ENCODE assay signal across 18 cellular contexts in the genomic region with DNA sequence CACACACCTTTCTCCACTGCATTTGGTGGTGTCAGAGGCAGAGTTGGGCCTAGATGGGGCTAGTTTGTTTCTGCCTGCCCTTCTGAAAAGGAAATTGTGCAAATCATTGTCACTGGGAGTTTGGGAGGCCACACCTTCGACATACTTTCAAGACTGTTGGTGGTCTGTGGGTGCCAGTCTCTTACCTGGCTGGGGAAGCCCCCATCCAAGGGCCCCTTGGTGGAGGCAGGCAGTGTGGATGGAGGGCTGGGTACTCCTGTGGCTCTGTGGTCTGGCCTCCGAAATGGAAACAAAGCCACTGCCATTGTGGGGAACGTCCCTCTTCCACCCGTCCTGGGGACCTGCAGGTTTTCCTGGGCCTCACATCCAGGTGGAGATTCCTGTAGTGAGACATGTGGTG. TPM values are rescaled to one million over a fixed set of nuclear protein-coding genes. Genes with fewer than 3 reads are reported as not detected.
DNase-seq lines count a peak whose midpoint lies in the region; ATAC-seq, FAIRE-seq and TF ChIP-seq lines count a peak whose summit lies in the region.
"Had no signal": no experiment of that assay in that cellular context is flagged by ENCODE, and none has a peak within 500 bp of the region (broad histone marks: within the 10 kb centered on the region; RNA-seq: fewer than 3 reads in every experiment).

No MANE protein-coding gene starts in this region.

- no peak for TF ChIP-seq CTCF in A549 (IDR thresholded peaks at IDR 0.05)
- TF ChIP-seq CTCF in osteoblast (IDR thresholded peaks at IDR 0.05; ENCODE audit: extremely low read depth, low read depth, low read length): no peak
- TF ChIP-seq CTCF in GM20000 (IDR thresholded peaks at IDR 0.05; ENCODE audit: extremely low read depth, missing control alignments): no peak

- no peak for TF ChIP-seq EP300 in A549 (IDR thresholded peaks at IDR 0.05)

- no peak overlapping the region for H2AFZ ChIP-seq in osteoblast (ENCODE audit: low read length)
- H2AFZ ChIP-seq: GM23248, neural progenitor cell had no signal

- H3K27me3 ChIP-seq in HUES64 (ENCODE audit: insufficient read depth, low read length) (no peaks in the 10 kb centered on the region), osteoblast (ENCODE audit: insufficient read depth, low read length) (no peaks in the 10 kb centered on the region)
- H3K27me3 ChIP-seq: BLaER1 treated with 17β-estradiol and CSF1 and Interleukin-3, amounts not matched to agents 10 nM and 100 nM; neural progenitor cell had no signal

- 97% methylated on average over 4 of the region's 4 CpGs for WGBS in A549 (ENCODE audit: missing lambda C conversion rate)
- WGBS in HUES64: 95% methylated on average over 4 of the region's 4 CpGs

- no peak for TF ChIP-seq RAD21 in A549 (conservative IDR thresholded peaks at IDR 0.05 in 1 of 2, IDR thresholded peaks at IDR 0.05 in 1 of 2)

- H3K36me3 ChIP-seq in HUES64 (ENCODE audit: insufficient read depth, low read length) (peaks cover 50% of the 10 kb centered on the region), osteoblast (ENCODE audit: insufficient read depth, low read length) (peaks cover 42% of the 10 kb centered on the region)
- H3K36me3 ChIP-seq: neural progenitor cell had no signal

- H3K4me2 ChIP-seq in A549: no peak overlapping the region
- no peak overlapping the region for H3K4me2 ChIP-seq in osteoblast (ENCODE audit: insufficient read depth, low read length)
- H3K4me2 ChIP-seq: neural progenitor cell had no signal

- ATAC-seq in A549: no peak
- ATAC-seq: activated CD4-positive, CD25-positive, alpha-beta regulatory T cell treated with anti-CD3 and anti-CD28 coated beads, Interleukin-2, amount 50 U/mL, for 24 hours; esophagus mucosa; sciatic nerve had no signal

- DNase-seq in A549 (ENCODE audit: low read depth in 1 of 2, low spot score in 1 of 2) (no peak), osteoblast (ENCODE audit: insufficient read length, low spot score, missing footprints) (peak; percentile 30), GM20000 (ENCODE audit: low spot score) (no peak), RPMI8226 (no peak), middle frontal gyrus (ENCODE audit: extremely low spot score, low spot score) (no peak)
- no peak for DNase-seq in activated effector memory CD4-positive, alpha-beta T cell treated with anti-CD3 and anti-CD28 coated beads, Interleukin-2, amount 50 U/mL, for 16 hours
- DNase-seq: cortex of kidney; DMS79 treated with DMSO at 0.1 percent for 48 hours; GM23248; NCI-H2107; stimulated activated CD4-positive, alpha-beta T cell treated with anti-CD3 and anti-CD28 coated beads, Interleukin-4, amount 100 ng/mL, for 24 hours had no signal

- H3K4me1 ChIP-seq in A549 (peaks cover 47% of the 10 kb centered on the region), HUES64 (ENCODE audit: insufficient read depth, low read length) (peaks cover 29% of the 10 kb centered on the region), osteoblast (ENCODE audit: insufficient read depth, low read length) (peaks cover 30% of the 10 kb centered on the region)

- FAIRE-seq in A549 (lab: Jason Lieb, UNC): no peak

- peaks cover 6% of the 10 kb centered on the region for H4K20me1 ChIP-seq in osteoblast (ENCODE audit: insufficient read depth, low read length)

- CTCF ChIA-PET in A549 (lab: Yijun Ruan, JAX): interaction anchor here (1.4 to 3.2 kb wide), 5 partner anchors 14 to 46 kb away, joined by 5 to 21 read pairs (median 6); a partner anchor contains a TSS

- H3K27ac ChIP-seq in A549 (peak overlapping the region; percentile 91 to 97; a peak in 4 of 6 replicates), HUES64 (ENCODE audit: low read depth, low read length) (peak overlapping the region; percentile 31; the same call in 1 of the 2 replicates), cingulate gyrus (ENCODE audit: low read depth, low read length) (peak overlapping the region; percentile 84), osteoblast (ENCODE audit: low read depth, low read length) (no peak overlapping the region)
- H3K27ac ChIP-seq: GM23248, neural progenitor cell had no signal

- POLR2A ChIA-PET in A549 (lab: Yijun Ruan, JAX): no interaction called here

- no peak for TF ChIP-seq POLR2A in A549 (IDR thresholded peaks at IDR 0.05; ENCODE audit: low read length)

- H3K4me3 ChIP-seq in A549 (no peak overlapping the region), HUES64 (ENCODE audit: low read length) (no peak overlapping the region), osteoblast (ENCODE audit: insufficient read depth, low read length) (no peak overlapping the region)
- H3K4me3 ChIP-seq: BLaER1 treated with 17β-estradiol and CSF1 and Interleukin-3, amounts not matched to agents 10 nM and 100 nM; GM23248; neural progenitor cell had no signal

- peaks cover 76% of the 10 kb centered on the region for H3K79me2 ChIP-seq in osteoblast (ENCODE audit: insufficient read depth, low read length)

- H3K9me3 ChIP-seq in A549 (no peaks in the 10 kb centered on the region), HUES64 (ENCODE audit: insufficient read depth, low read depth, low read length) (no peaks in the 10 kb centered on the region), osteoblast (ENCODE audit: low read depth, low read length) (no peaks in the 10 kb centered on the region)
- H3K9me3 ChIP-seq: BLaER1 treated with 17β-estradiol and CSF1 and Interleukin-3, amounts not matched to agents 10 nM and 100 nM had no signal

- H3K9ac ChIP-seq in HUES64 (ENCODE audit: low read depth, low read length): no peak overlapping the region; the same call in 1 of the 2 replicates
- H3K9ac ChIP-seq: GM23248, neural progenitor cell had no signal

TF ChIP-seq in A549, 52 proteins besides CTCF, POLR2A, EP300 and RAD21:
- TF ChIP-seq BHLHE40 (IDR thresholded peaks at IDR 0.05; ENCODE audit: low read depth, low read length): no peak
- TF ChIP-seq TP53 (CRISPR knock-in tag; IDR thresholded peaks at IDR 0.05): no peak

RNA-seq across cellular contexts. Expression of a gene that starts 10.9 kb away (rescaled TPM):
- polyA plus RNA-seq in A549 (2011; rRNA removed) (0.12 TPM in 1 of 2 replicates, not detected in the other), A549 (2017; fragmentation: RNase III; extraction: RNeasy Plus Mini Kit Qiagen cat#74134 plus additional on column Dnase treatment) (0.12 TPM in 1 of 3 replicates, not detected in the others)
- polyA plus RNA-seq in A549 (2012; cell fraction: cytosol; rRNA removed): 0.05 and 0.06 TPM in 2 replicates
- polyA plus RNA-seq in A549 (2012; cell fraction: nucleus; rRNA removed): 0.28 TPM in 1 of 2 replicates, not detected in the other
- polyA minus RNA-seq in A549 (2011; rRNA and poly(A)+ RNA removed): not detected in 2 replicates
- 7.6 TPM for polyA plus RNA-seq in HUES64 (2013, experiment 1 of 2)
- polyA plus RNA-seq in HUES64 (2013, experiment 2 of 2): 9.9 TPM
- 7.6 and 8.0 TPM in 2 replicates for total RNA-seq in osteoblast

RNA-seq across cellular contexts. Expression of a gene that starts 27.9 kb away (rescaled TPM):
- polyA plus RNA-seq in A549 (2011; rRNA removed): 25.9 and 29.2 TPM in 2 replicates
- polyA plus RNA-seq in A549 (2012; cell fraction: cytosol; rRNA removed): 45.0 and 55.2 TPM in 2 replicates
- 44.2 and 52.1 TPM in 2 replicates for polyA plus RNA-seq in A549 (2012; cell fraction: nucleus; rRNA removed)
- 22.6 to 23.1 TPM (median 22.9 TPM) in 3 replicates for polyA plus RNA-seq in A549 (2017; fragmentation: RNase III; extraction: RNeasy Plus Mini Kit Qiagen cat#74134 plus additional on column Dnase treatment)
- polyA minus RNA-seq in A549 (2011; rRNA and poly(A)+ RNA removed): 45.9 and 47.6 TPM in 2 replicates
- 64.0 TPM for polyA plus RNA-seq in HUES64 (2013, experiment 1 of 2)
- polyA plus RNA-seq in HUES64 (2013, experiment 2 of 2): 55.8 TPM
- 38.0 and 39.8 TPM in 2 replicates for total RNA-seq in osteoblast

RNA-seq across cellular contexts. Expression of a gene that starts 28.1 kb away (rescaled TPM):
- polyA plus RNA-seq in A549 (2011; rRNA removed) (10.0 and 12.2 TPM in 2 replicates), A549 (2017; fragmentation: RNase III; extraction: RNeasy Plus Mini Kit Qiagen cat#74134 plus additional on column Dnase treatment) (8.1 to 9.6 TPM (median 8.4 TPM) in 3 replicates)
- 13.5 and 15.8 TPM in 2 replicates for polyA plus RNA-seq in A549 (2012; cell fraction: cytosol; rRNA removed)
- polyA plus RNA-seq in A549 (2012; cell fraction: nucleus; rRNA removed): 46.1 and 48.0 TPM in 2 replicates
- polyA minus RNA-seq in A549 (2011; rRNA and poly(A)+ RNA removed): 10.8 and 12.8 TPM in 2 replicates
- polyA plus RNA-seq in HUES64 (2013, experiment 1 of 2): 13.7 TPM
- polyA plus RNA-seq in HUES64 (2013, experiment 2 of 2): 16.9 TPM
- total RNA-seq in osteoblast: 3.3 and 4.7 TPM in 2 replicates

RNA-seq across cellular contexts. Expression of a gene that starts 37.5 kb away (rescaled TPM):
- polyA plus RNA-seq in A549 (2011; rRNA removed): 25.4 and 27.8 TPM in 2 replicates
- 23.8 and 34.1 TPM in 2 replicates for polyA plus RNA-seq in A549 (2012; cell fraction: cytosol; rRNA removed)
- polyA plus RNA-seq in A549 (2012; cell fraction: nucleus; rRNA removed): 37.4 and 40.1 TPM in 2 replicates
- polyA plus RNA-seq in A549 (2017; fragmentation: RNase III; extraction: RNeasy Plus Mini Kit Qiagen cat#74134 plus additional on column Dnase treatment): 19.9 to 22.8 TPM (median 22.2 TPM) in 3 replicates
- polyA minus RNA-seq in A549 (2011; rRNA and poly(A)+ RNA removed): 36.7 and 51.3 TPM in 2 replicates
- 16.7 TPM for polyA plus RNA-seq in HUES64 (2013, experiment 1 of 2)
- 14.6 TPM for polyA plus RNA-seq in HUES64 (2013, experiment 2 of 2)
- 28.6 and 29.5 TPM in 2 replicates for total RNA-seq in osteoblast

RNA-seq across cellular contexts. Expression of a gene that starts 37.6 kb away (rescaled TPM):
- polyA plus RNA-seq in A549 (2011; rRNA removed): 52.3 and 62.1 TPM in 2 replicates
- 62.7 and 67.5 TPM in 2 replicates for polyA plus RNA-seq in A549 (2012; cell fraction: cytosol; rRNA removed)
- polyA plus RNA-seq in A549 (2012; cell fraction: nucleus; rRNA removed): 107 and 133 TPM in 2 replicates
- polyA plus RNA-seq in A549 (2017; fragmentation: RNase III; extraction: RNeasy Plus Mini Kit Qiagen cat#74134 plus additional on column Dnase treatment): 29.2 to 37.9 TPM (median 33.2 TPM) in 3 replicates
- polyA minus RNA-seq in A549 (2011; rRNA and poly(A)+ RNA removed): 176 and 187 TPM in 2 replicates
- 59.2 TPM for polyA plus RNA-seq in HUES64 (2013, experiment 1 of 2)
- 52.2 TPM for polyA plus RNA-seq in HUES64 (2013, experiment 2 of 2)
- 28.9 and 30.0 TPM in 2 replicates for total RNA-seq in osteoblast
